8 cellular contexts compared by ENCODE assay signal in the genomic region with DNA sequence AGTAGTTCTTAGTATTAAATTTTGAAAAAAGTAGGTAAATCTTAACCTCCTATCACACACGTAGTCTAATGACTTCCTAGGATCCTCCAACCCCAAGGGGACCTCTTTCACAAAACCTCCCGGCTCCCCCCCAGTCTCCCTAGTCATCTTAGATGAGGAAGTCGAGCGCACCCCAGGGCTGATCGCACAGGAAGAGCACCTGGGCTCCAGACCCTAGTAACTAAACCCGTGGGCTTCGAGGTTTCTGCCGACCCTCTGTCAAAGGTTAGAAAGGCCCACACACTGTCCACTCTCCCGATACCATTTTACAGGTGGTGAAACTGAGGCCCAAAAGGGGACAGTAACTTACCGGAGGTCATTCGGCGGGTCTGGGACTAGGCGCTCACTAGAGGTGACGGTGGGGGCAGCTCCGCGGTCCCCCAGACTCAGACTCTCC. TPM values are rescaled to one million over a fixed set of nuclear protein-coding genes. Genes with fewer than 3 reads are reported as not detected.
DNase-seq lines count a peak whose midpoint lies in the region; ATAC-seq lines count a peak whose summit lies in the region.

No MANE protein-coding gene starts in this region.

- ATAC-seq in HG03571 (IDR thresholded peaks at IDR 0.05; ENCODE audit: unreplicated experiment) (peak; percentile 7), left colon (peak; percentile 13)

- intact Hi-C loops in left colon (cut with DNase I, micrococcal nuclease), result no loop called here

- DNase-seq in activated T-cell treated with anti-CD3 and anti-CD28 coated beads for 1 hour (ENCODE audit: low read depth) (peak; percentile 29), T-helper 1 cell (peak; percentile 16 to 54 (median 31)), caudate nucleus (lab: John Stamatoyannopoulos, UW) (peak in 6 of 61 donors; percentile 19 to 51 (median 42)), left colon (peak; percentile 61 to 72), SK-N-DZ (ENCODE audit: low spot score) (no peak)
- no peak for DNase-seq in activated T-cell treated with anti-CD3 and anti-CD28 coated beads, Interleukin-2, amount 50 U/mL, for 1 hour
- DNase-seq in stimulated activated CD4-positive, alpha-beta T cell treated with anti-CD3 and anti-CD28 coated beads, TNF-alpha, amount 100 ng/mL, for 48 hours (ENCODE audit: low read depth in 3 of 3), result peak in 2 of 3 donors; percentile 11 to 43

- peak overlapping the region; percentile 77 for H3K27ac ChIP-seq in caudate nucleus (ENCODE audit: low read depth, low read length)

RNA-seq across cellular contexts. Expression of a gene that starts 0.3 kb away (rescaled TPM):
- total RNA-seq in left colon, result 10 to 100 TPM; 21.8 to 23.6 TPM
- 26.7 and 31.4 TPM in 2 replicates for polyA plus RNA-seq in SK-N-DZ (2014; cell fraction: cytosol; rRNA removed)
- 62.4 and 67.7 TPM in 2 replicates for polyA plus RNA-seq in SK-N-DZ (2014; cell fraction: nucleus; rRNA removed)

RNA-seq across cellular contexts. Expression of a gene that starts 0.6 kb away (rescaled TPM):
- 10 to 100 TPM; 18.8 to 21.6 TPM for total RNA-seq in left colon
- polyA plus RNA-seq in SK-N-DZ (2014; cell fraction: cytosol; rRNA removed), result 13.9 and 17.5 TPM in 2 replicates
- 44.4 and 52.4 TPM in 2 replicates for polyA plus RNA-seq in SK-N-DZ (2014; cell fraction: nucleus; rRNA removed)

RNA-seq across cellular contexts. Expression of a gene that starts 11.0 kb away (rescaled TPM):
- under 1 TPM; 0.56 to 0.58 TPM for total RNA-seq in left colon
- polyA plus RNA-seq in SK-N-DZ (2014; cell fraction: cytosol; rRNA removed), result not detected in 2 replicates
- polyA plus RNA-seq in SK-N-DZ (2014; cell fraction: nucleus; rRNA removed), result 0.08 TPM in 1 of 2 replicates, not detected in the other

Comparison
In these comparisons a context has a peak if more than half of its experiments do, and no peak if none do; other contexts are left out.
1. DNase-seq: peak in activated T-cell treated with anti-CD3 and anti-CD28 coated beads for 1 hour (single experiment), T-helper 1 cell (5 of 5), left colon (2 of 2) and stimulated activated CD4-positive, alpha-beta T cell treated with anti-CD3 and anti-CD28 coated beads, TNF-alpha, amount 100 ng/mL, for 48 hours (2 of 3); none in activated T-cell treated with anti-CD3 and anti-CD28 coated beads, Interleukin-2, amount 50 U/mL, for 1 hour (single experiment) and SK-N-DZ (single experiment).